1 cellular context compared by ENCODE assay signal in the genomic region with DNA sequence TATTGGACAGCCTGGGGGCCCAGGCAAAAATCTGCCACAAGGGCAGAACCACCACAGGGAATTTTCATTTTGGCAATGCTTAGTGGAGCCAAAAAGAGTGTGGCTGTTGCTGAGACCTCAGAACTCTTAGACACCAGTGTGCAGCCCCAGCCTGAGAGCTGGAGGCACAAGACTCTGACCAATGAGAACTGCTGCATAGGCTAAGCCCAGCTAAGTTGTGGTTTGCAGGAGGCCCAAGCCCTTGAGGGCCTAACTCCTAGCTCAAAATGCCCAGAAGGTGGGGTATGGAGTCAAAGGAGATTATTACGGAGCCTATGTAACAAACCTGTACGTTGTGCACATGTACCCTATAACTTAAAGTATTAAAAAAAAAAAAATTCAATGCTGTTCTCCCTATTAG.
TF ChIP-seq lines count a peak whose summit lies in the region.

No MANE protein-coding gene starts in this region.

TF ChIP-seq in WTC11, 78 proteins besides CTCF, POLR2A, EP300 and RAD21 (continued from another document):
- TF ChIP-seq ATF1 (CRISPR knock-in tag; IDR thresholded peaks at IDR 0.05) (no peak), ESRRA (CRISPR knock-in tag; IDR thresholded peaks at IDR 0.05; ENCODE audit: borderline replicate concordance) (no peak), CREB1 (CRISPR knock-in tag; IDR thresholded peaks at IDR 0.05) (no peak), ELF4 (CRISPR knock-in tag; IDR thresholded peaks at IDR 0.05; ENCODE audit: low read depth) (no peak), ZNF263 (CRISPR knock-in tag; IDR thresholded peaks at IDR 0.05; ENCODE audit: low read depth) (no peak), ZNF219 (CRISPR knock-in tag; IDR thresholded peaks at IDR 0.05; ENCODE audit: borderline replicate concordance) (no peak), PRRX2 (CRISPR knock-in tag; IDR thresholded peaks at IDR 0.05) (no peak), CBFB (CRISPR knock-in tag; IDR thresholded peaks at IDR 0.05; ENCODE audit: low read depth) (no peak)
- TF ChIP-seq, protein P1, sequence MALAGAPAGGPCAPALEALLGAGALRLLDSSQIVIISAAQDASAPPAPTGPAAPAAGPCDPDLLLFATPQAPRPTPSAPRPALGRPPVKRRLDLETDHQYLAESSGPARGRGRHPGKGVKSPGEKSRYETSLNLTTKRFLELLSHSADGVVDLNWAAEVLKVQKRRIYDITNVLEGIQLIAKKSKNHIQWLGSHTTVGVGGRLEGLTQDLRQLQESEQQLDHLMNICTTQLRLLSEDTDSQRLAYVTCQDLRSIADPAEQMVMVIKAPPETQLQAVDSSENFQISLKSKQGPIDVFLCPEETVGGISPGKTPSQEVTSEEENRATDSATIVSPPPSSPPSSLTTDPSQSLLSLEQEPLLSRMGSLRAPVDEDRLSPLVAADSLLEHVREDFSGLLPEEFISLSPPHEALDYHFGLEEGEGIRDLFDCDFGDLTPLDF (CRISPR knock-in tag; IDR thresholded peaks at IDR 0.05): no peak
- TF ChIP-seq, protein P2, sequence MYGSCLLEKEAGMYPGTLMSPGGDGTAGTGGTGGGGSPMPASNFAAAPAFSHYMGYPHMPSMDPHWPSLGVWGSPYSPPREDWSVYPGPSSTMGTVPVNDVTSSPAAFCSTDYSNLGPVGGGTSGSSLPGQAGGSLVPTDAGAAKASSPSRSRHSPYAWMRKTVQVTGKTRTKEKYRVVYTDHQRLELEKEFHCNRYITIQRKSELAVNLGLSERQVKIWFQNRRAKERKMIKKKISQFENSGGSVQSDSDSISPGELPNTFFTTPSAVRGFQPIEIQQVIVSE (CRISPR knock-in tag; IDR thresholded peaks at IDR 0.05; ENCODE audit: borderline replicate concordance): no peak
- TF ChIP-seq, protein P3, sequence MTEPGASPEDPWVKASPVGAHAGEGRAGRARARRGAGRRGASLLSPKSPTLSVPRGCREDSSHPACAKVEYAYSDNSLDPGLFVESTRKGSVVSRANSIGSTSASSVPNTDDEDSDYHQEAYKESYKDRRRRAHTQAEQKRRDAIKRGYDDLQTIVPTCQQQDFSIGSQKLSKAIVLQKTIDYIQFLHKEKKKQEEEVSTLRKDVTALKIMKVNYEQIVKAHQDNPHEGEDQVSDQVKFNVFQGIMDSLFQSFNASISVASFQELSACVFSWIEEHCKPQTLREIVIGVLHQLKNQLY (CRISPR knock-in tag; IDR thresholded peaks at IDR 0.05): no peak
- TF ChIP-seq, protein P4, sequence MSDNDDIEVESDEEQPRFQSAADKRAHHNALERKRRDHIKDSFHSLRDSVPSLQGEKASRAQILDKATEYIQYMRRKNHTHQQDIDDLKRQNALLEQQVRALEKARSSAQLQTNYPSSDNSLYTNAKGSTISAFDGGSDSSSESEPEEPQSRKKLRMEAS (CRISPR knock-in tag; IDR thresholded peaks at IDR 0.05): no peak
